In the genomic region with DNA sequence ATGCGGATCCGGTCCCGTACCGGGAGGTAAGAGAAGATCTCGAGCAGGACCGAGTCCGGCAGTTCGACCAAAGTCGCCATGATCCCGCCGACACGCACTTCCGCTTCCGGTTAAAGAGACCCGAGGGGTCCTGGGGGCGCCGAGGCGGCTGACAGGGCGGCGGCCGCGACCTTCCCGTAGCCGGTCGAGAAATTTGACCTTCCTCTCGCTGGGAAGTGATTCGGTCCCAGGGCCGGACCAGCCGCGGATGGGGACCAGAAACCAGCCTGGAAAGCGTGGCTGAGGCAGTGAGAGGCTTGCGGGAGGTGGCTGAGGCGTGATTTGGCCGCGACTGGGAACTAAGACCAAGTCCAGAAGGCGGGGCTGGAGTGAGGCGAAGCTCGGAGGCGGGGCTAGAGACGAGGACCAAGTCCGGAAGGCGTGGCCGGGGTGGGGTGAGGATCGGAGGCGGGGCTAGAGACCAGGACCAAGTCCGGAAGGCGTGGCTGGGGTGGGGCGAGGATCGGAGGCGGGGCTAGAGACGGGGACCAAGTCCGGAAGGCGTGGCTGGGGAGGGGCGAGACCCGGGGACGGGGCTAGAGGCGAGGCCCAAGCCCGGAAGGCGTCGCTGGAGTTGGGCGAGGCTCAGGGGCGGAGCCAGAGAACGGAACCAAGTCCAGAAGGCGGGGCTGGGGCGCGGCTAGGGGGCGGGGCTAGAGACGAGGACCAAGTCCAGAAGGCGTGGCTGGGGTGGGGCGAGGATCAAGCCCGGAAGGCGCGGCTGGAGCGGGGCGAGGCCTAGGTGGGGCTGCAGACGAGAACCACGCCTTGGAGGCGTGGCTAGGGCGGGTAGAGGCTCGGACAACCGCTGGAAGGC, we compare ENCODE assay signal across 8 cellular contexts. TPM values are rescaled to one million over a fixed set of nuclear protein-coding genes. Genes with fewer than 3 reads are reported as not detected.
DNase-seq lines count a peak whose midpoint lies in the region; ATAC-seq and TF ChIP-seq lines count a peak whose summit lies in the region.

A gene with protein sequence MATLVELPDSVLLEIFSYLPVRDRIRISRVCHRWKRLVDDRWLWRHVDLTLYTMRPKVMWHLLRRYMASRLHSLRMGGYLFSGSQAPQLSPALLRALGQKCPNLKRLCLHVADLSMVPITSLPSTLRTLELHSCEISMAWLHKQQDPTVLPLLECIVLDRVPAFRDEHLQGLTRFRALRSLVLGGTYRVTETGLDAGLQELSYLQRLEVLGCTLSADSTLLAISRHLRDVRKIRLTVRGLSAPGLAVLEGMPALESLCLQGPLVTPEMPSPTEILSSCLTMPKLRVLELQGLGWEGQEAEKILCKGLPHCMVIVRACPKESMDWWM (minus strand): TSS at position 346 of the 856 bp plus-strand sequence. CDS start 266 bp downstream, at position 80.

- H3K36me3 Mint-ChIP-seq in HFFc6 (ENCODE audit: low read depth), result peaks cover 19% of the 10 kb centered on the region

- H3F3A ChIP-seq in SK-N-SH (replicated peaks; ENCODE audit: insufficient read depth), result peaks cover 10% of the 10 kb centered on the region

- 1% methylated on average over 59 of the region's 81 CpGs for WGBS in SK-N-SH (ENCODE audit: low lambda C conversion rate)
- WGBS in gastroesophageal sphincter (ENCODE audit: low coverage in 1 of 2), 2 donors, result 0 to 1% methylated on average over 16 to 29 of the region's 81 CpGs

- H3K4me1 Mint-ChIP-seq in HFFc6 (ENCODE audit: low read depth), result peaks cover 27% of the 10 kb centered on the region

- H3K27me3 ChIP-seq in SK-N-SH (ENCODE audit: insufficient read depth), result no peaks in the 10 kb centered on the region
- no peaks in the 10 kb centered on the region for H3K27me3 ChIP-seq in gastroesophageal sphincter

- H3K9me3 Mint-ChIP-seq in HFFc6, result no peaks in the 10 kb centered on the region

- TF ChIP-seq CTCF in HFFc6 (IDR thresholded peaks at IDR 0.05), result no peak
- no peak for TF ChIP-seq CTCF in SK-N-SH (IDR thresholded peaks at IDR 0.05)
- no peak for TF ChIP-seq CTCF in gastroesophageal sphincter (IDR thresholded peaks at IDR 0.05)

- CTCF ChIA-PET in SK-N-SH (lab: Yijun Ruan, JAX), result no interaction called here

- TF ChIP-seq EP300 in SK-N-SH (IDR thresholded peaks at IDR 0.05; ENCODE audit: borderline replicate concordance in 1 of 2, low read depth in 1 of 2, low read length in 1 of 2), result no peak; a peak in 1 of 4 replicates
- no peak for TF ChIP-seq EP300 in gastroesophageal sphincter (IDR thresholded peaks at IDR 0.05)

- peak; percentile 68 to 70 for TF ChIP-seq POLR2A in gastroesophageal sphincter (IDR thresholded peaks at IDR 0.05)

- H3K27ac ChIP-seq in SK-N-SH (ENCODE audit: low read depth in 2 of 2, low read length in 1 of 2) (peak within 1 kb of the TSS; percentile 93 to 98), gastroesophageal sphincter (peak within 1 kb of the TSS; percentile 82 to 98 (median 94))

- H2AFZ ChIP-seq in SK-N-SH (ENCODE audit: low read depth), result peak within 1 kb of the TSS; percentile 86

- peak within 1 kb of the TSS; percentile 98 for H3K4me2 ChIP-seq in SK-N-SH

- H3K9me3 ChIP-seq in SK-N-SH, result no peaks in the 10 kb centered on the region
- H3K9me3 ChIP-seq in gastroesophageal sphincter, result no peaks in the 10 kb centered on the region

- H3K27me3 Mint-ChIP-seq in HFFc6 (ENCODE audit: insufficient read depth), result peaks cover 1% of the 10 kb centered on the region

- peak; percentile 94 for ATAC-seq in gastroesophageal sphincter

- peak within 1 kb of the TSS; percentile 94 for H3K4me3 Mint-ChIP-seq in HFFc6

- POLR2A ChIA-PET in SK-N-SH (lab: Yijun Ruan, JAX), result interaction anchor here (0.6 kb wide), 1 partner anchor 9 kb away, joined by 3 read pairs; a partner anchor contains a TSS

- H3K9me2 ChIP-seq in SK-N-SH, result no peaks in the 10 kb centered on the region

- H3K4me3 ChIP-seq in SK-N-SH (ENCODE audit: low read depth in 2 of 2, low read length in 1 of 2) (peak within 1 kb of the TSS; percentile 86 to 97), gastroesophageal sphincter (peak within 1 kb of the TSS; percentile 69 to 76)

- peaks cover 48% of the 10 kb centered on the region for H3K79me2 ChIP-seq in SK-N-SH (ENCODE audit: insufficient read depth)

- peak within 1 kb of the TSS; percentile 89 for H3K9ac ChIP-seq in SK-N-SH

- no peak for TF ChIP-seq RAD21 in SK-N-SH (IDR thresholded peaks at IDR 0.05; ENCODE audit: low read length)

- DNase-seq in GM04503 (ENCODE audit: low read depth), result peak; percentile 92
- DNase-seq in HFFc6, result peak; percentile 99
- DNase-seq in NCI-H1048 (lab: John Stamatoyannopoulos, UW), result peak; percentile 99
- DNase-seq in SK-N-SH, result peak; percentile 95
- DNase-seq in activated naive CD4-positive, alpha-beta T cell treated with anti-CD3 and anti-CD28 coated beads, Interleukin-2, amount 50 U/mL, for 16 hours, result peak; percentile 100
- peak; percentile 98 for DNase-seq in non-pigmented ciliary epithelial cell (ENCODE audit: low read depth)
- DNase-seq in superior temporal gyrus (ENCODE audit: extremely low spot score), result peak; percentile 99

- peaks cover 0 to 9% of the 10 kb centered on the region in 2 experiments; a peak in 1 of 4 replicates for H3K4me1 ChIP-seq in SK-N-SH (ENCODE audit: control insufficient read depth in 1 of 2, insufficient read depth in 2 of 2, low read depth in 1 of 2, low read length in 1 of 2)
- H3K4me1 ChIP-seq in gastroesophageal sphincter, result peaks cover 0 to 41% (median 15%) of the 10 kb centered on the region in 3 donors

- H3K36me3 ChIP-seq in SK-N-SH (replicated peaks in 1 of 2; ENCODE audit: control insufficient read depth in 1 of 2, insufficient read depth in 2 of 2, low read length in 1 of 2) (peaks cover 0 to 22% of the 10 kb centered on the region in 2 experiments), gastroesophageal sphincter (peaks cover 0 to 19% of the 10 kb centered on the region in 2 donors)

- no peaks in the 10 kb centered on the region for H4K20me1 ChIP-seq in SK-N-SH (ENCODE audit: insufficient read depth)

- peak within 1 kb of the TSS; percentile 95 for H3K27ac Mint-ChIP-seq in HFFc6

TF ChIP-seq in SK-N-SH, 30 proteins besides CTCF, POLR2A, EP300 and RAD21 (continues in another document):
- peak; percentile 48 for TF ChIP-seq CHD2 (IDR thresholded peaks at IDR 0.05; ENCODE audit: low read length, partially characterized antibody)
- TF ChIP-seq TEAD4 (IDR thresholded peaks at IDR 0.05; ENCODE audit: borderline replicate concordance, insufficient read depth), result no peak
- TF ChIP-seq, protein P1, sequence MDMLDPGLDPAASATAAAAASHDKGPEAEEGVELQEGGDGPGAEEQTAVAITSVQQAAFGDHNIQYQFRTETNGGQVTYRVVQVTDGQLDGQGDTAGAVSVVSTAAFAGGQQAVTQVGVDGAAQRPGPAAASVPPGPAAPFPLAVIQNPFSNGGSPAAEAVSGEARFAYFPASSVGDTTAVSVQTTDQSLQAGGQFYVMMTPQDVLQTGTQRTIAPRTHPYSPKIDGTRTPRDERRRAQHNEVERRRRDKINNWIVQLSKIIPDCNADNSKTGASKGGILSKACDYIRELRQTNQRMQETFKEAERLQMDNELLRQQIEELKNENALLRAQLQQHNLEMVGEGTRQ (IDR thresholded peaks at IDR 0.05; ENCODE audit: borderline replicate concordance, low read depth, low read length), result no peak
- no peak for TF ChIP-seq NRF1 (IDR thresholded peaks at IDR 0.05; ENCODE audit: low read depth, low read length)
- peak; percentile 18; the same call in 1 of the 2 replicates for TF ChIP-seq SIN3A (IDR thresholded peaks at IDR 0.05; ENCODE audit: borderline replicate concordance, low read depth, low read length)
- TF ChIP-seq, protein P2, sequence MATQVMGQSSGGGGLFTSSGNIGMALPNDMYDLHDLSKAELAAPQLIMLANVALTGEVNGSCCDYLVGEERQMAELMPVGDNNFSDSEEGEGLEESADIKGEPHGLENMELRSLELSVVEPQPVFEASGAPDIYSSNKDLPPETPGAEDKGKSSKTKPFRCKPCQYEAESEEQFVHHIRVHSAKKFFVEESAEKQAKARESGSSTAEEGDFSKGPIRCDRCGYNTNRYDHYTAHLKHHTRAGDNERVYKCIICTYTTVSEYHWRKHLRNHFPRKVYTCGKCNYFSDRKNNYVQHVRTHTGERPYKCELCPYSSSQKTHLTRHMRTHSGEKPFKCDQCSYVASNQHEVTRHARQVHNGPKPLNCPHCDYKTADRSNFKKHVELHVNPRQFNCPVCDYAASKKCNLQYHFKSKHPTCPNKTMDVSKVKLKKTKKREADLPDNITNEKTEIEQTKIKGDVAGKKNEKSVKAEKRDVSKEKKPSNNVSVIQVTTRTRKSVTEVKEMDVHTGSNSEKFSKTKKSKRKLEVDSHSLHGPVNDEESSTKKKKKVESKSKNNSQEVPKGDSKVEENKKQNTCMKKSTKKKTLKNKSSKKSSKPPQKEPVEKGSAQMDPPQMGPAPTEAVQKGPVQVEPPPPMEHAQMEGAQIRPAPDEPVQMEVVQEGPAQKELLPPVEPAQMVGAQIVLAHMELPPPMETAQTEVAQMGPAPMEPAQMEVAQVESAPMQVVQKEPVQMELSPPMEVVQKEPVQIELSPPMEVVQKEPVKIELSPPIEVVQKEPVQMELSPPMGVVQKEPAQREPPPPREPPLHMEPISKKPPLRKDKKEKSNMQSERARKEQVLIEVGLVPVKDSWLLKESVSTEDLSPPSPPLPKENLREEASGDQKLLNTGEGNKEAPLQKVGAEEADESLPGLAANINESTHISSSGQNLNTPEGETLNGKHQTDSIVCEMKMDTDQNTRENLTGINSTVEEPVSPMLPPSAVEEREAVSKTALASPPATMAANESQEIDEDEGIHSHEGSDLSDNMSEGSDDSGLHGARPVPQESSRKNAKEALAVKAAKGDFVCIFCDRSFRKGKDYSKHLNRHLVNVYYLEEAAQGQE (IDR thresholded peaks at IDR 0.05; ENCODE audit: low read depth, low read length), result no peak
- TF ChIP-seq, protein P3, sequence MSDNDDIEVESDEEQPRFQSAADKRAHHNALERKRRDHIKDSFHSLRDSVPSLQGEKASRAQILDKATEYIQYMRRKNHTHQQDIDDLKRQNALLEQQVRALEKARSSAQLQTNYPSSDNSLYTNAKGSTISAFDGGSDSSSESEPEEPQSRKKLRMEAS (IDR thresholded peaks at IDR 0.05; ENCODE audit: low read depth), result peak; percentile 74
- TF ChIP-seq ELF1 (IDR thresholded peaks at IDR 0.05), result peak; percentile 86
- TF ChIP-seq RXRA (IDR thresholded peaks at IDR 0.05; ENCODE audit: borderline replicate concordance, low read depth), result no peak
- TF ChIP-seq GABPA (IDR thresholded peaks at IDR 0.05; ENCODE audit: low read depth), result peak; percentile 95
- TF ChIP-seq FOXJ3 (CRISPR knock-in tag; IDR thresholded peaks at IDR 0.05), result no peak

RNA-seq across cellular contexts. Expression of the gene that starts here (rescaled TPM):
- 10 to 100 TPM; 25.2 to 29.0 (median 27.2) TPM for total RNA-seq in HFFc6 (2021; fragmentation: NEBNext Ultra II Directional; extraction: Animal tissue kit (Norgen Biotek cat#: 25700))
- 27.1 and 30.5 TPM in 2 replicates for polyA plus RNA-seq in SK-N-SH (2012; rRNA removed)
- polyA plus RNA-seq in SK-N-SH (2012; cell fraction: cytosol; rRNA removed), result 14.2 and 18.7 TPM in 2 replicates
- polyA plus RNA-seq in SK-N-SH (2012; cell fraction: nucleus; rRNA removed), result 79.8 and 123 TPM in 2 replicates
- total RNA-seq in gastroesophageal sphincter, result 10 to 100 TPM; 17.2 to 27.1 (median 24.0) TPM

Comparison
In these comparisons a context has a peak if more than half of its experiments do, and no peak if none do; other contexts are left out.
1. Peak in every context shown above with its lines: DNase-seq, ATAC-seq, H3K4me3 ChIP-seq and H3K27ac ChIP-seq.